Comparison of ENCODE assay signal across 23 cellular contexts in genomic region chr2:111207892-111208291, GRCh38.
"Had no signal": no experiment of that assay in that cellular context is flagged by ENCODE, and none has a peak within 500 bp of the region (broad histone marks: within the 10 kb centered on the region; RNA-seq: fewer than 3 reads in every experiment).

No MANE protein-coding gene starts in this region.

- H3K4me1 Mint-ChIP-seq: activated T-helper 17 cell treated with anti-CD3 and anti-CD28 coated beads, Interleukin-2, amount 50 U/mL, for 72 hours; central memory CD8-positive, alpha-beta T cell; mesothelial cell of epicardium had no signal

- FAIRE-seq: bronchial epithelial cell had no signal

- H3K27me3 ChIP-seq: esophagus squamous epithelium, testis, transverse colon had no signal

- H3K27ac ChIP-seq: esophagus squamous epithelium, testis, transverse colon had no signal

- ATAC-seq: activated T-helper 17 cell treated with anti-CD3 and anti-CD28 coated beads, Interleukin-2, amount 50 U/mL, for 72 hours; naive thymus-derived CD8-positive, alpha-beta T cell; right cardiac atrium had no signal

- H3K27me3 Mint-ChIP-seq: central memory CD8-positive, alpha-beta T cell; naive thymus-derived CD8-positive, alpha-beta T cell had no signal

- H3K9me3 ChIP-seq: esophagus squamous epithelium, testis, transverse colon had no signal

- DNase-seq: activated CD4-positive, alpha-beta memory T cell treated with anti-CD3 and anti-CD28 coated beads for 36 hours; activated CD4-positive, alpha-beta T cell treated with anti-CD3 and anti-CD28 coated beads for 48 hours; activated CD8-positive, alpha-beta memory T cell treated with anti-CD3 and anti-CD28 coated beads, Interleukin-2, amount 50 U/mL, for 48 hours; activated gamma-delta T cell treated with Interleukin-2 at 50 U/mL for 16 hours; activated naive CD4-positive, alpha-beta T cell treated with anti-CD3 and anti-CD28 coated beads, Interleukin-2, amount 50 U/mL, for 16 hours; activated T-cell treated with anti-CD3 and anti-CD28 coated beads, Interleukin-2, amount 50 U/mL, for 24 hours; dermis blood vessel endothelial cell; effector CD4-positive, alpha-beta T cell; esophagus squamous epithelium; foreskin melanocyte; mammary epithelial cell; naive thymus-derived CD8-positive, alpha-beta T cell; right cardiac atrium; stimulated activated CD4-positive, alpha-beta T cell treated with anti-CD3 and anti-CD28 coated beads, Interleukin-2, amount 100 ng/mL, for 48 hours; stimulated activated naive CD8-positive, alpha-beta T cell treated with anti-CD3 and anti-CD28 coated beads, Interleukin-15, Interleukin-2, amounts not matched to agents 100 U/mL and 50 U/mL, for 24 hours; T-helper 1 cell; testis; transverse colon had no signal

- H3K36me3 Mint-ChIP-seq: mesothelial cell of epicardium had no signal

- H3K9me3 Mint-ChIP-seq: activated T-helper 17 cell treated with anti-CD3 and anti-CD28 coated beads, Interleukin-2, amount 50 U/mL, for 72 hours; central memory CD8-positive, alpha-beta T cell had no signal

- H3K36me3 ChIP-seq: esophagus squamous epithelium, transverse colon had no signal

- H3K4me3 ChIP-seq: esophagus squamous epithelium, testis, transverse colon had no signal

- H3K4me1 ChIP-seq: esophagus squamous epithelium, testis had no signal

- H3K4me3 Mint-ChIP-seq: activated CD4-positive, alpha-beta memory T cell treated with anti-CD3 and anti-CD28 coated beads for 36 hours; activated T-cell treated with anti-CD3 and anti-CD28 coated beads, Interleukin-2, amount 50 U/mL, for 24 hours; activated T-helper 17 cell treated with anti-CD3 and anti-CD28 coated beads, Interleukin-2, amount 50 U/mL, for 72 hours; central memory CD8-positive, alpha-beta T cell; mesothelial cell of epicardium; naive thymus-derived CD8-positive, alpha-beta T cell; T-helper 2 cell treated with Interferon-gamma antibody and Interleukin-4, amounts not matched to agents 5 μg/mL and 100 μg/mL, for 36 hours had no signal

- H3K27ac Mint-ChIP-seq: activated CD4-positive, alpha-beta memory T cell treated with anti-CD3 and anti-CD28 coated beads for 36 hours; activated T-helper 17 cell treated with anti-CD3 and anti-CD28 coated beads, Interleukin-2, amount 50 U/mL, for 72 hours; mesothelial cell of epicardium; naive thymus-derived CD8-positive, alpha-beta T cell; T-helper 2 cell treated with Interferon-gamma antibody and Interleukin-4, amounts not matched to agents 5 μg/mL and 100 μg/mL, for 36 hours had no signal
